8 cellular contexts compared by ENCODE assay signal in genomic region chr19:18522124-18522861, GRCh38. TPM values are rescaled to one million over a fixed set of nuclear protein-coding genes. Genes with fewer than 3 reads are reported as not detected.
A peak's percentile ranks its signal among the peaks of the same experiment; 100 is the strongest.
DNase-seq lines count a peak whose midpoint lies in the region; ATAC-seq and TF ChIP-seq lines count a peak whose summit lies in the region.

No MANE protein-coding gene starts in this region.

- TF ChIP-seq POLR2A in transverse colon (IDR thresholded peaks at IDR 0.05) = no peak

- H2BK120ac ChIP-seq in trophoblast cell (ENCODE audit: insufficient read depth, low read length, poor library complexity) = no peak overlapping the region

- H3K79me1 ChIP-seq in trophoblast cell (ENCODE audit: low read length) = peaks cover 19% of the 10 kb centered on the region

- WGBS in trophoblast cell (ENCODE audit: extremely low coverage, insufficient coverage, insufficient read length) = no CpG with 5 or more reads among the region's 51 CpGs
- 1 to 71% methylated on average over 1 to 51 of the region's 51 CpGs for WGBS in transverse colon (ENCODE audit: low coverage in 1 of 2), 2 donors

- no peak for TF ChIP-seq EP300 in transverse colon (IDR thresholded peaks at IDR 0.05; ENCODE audit: low read depth)

- H4K12ac ChIP-seq in trophoblast cell (ENCODE audit: low read depth, low read length) = no peak overlapping the region

- H3K27me3 ChIP-seq in SU-DHL-6 (ENCODE audit: low read length) (no peaks in the 10 kb centered on the region), trophoblast cell (ENCODE audit: insufficient read depth, low read length) (no peaks in the 10 kb centered on the region), transverse colon (no peaks in the 10 kb centered on the region)

- H4K91ac ChIP-seq in trophoblast cell (ENCODE audit: low read depth, low read length) = no peak overlapping the region

- peak overlapping the region; percentile 91 for H3K9ac ChIP-seq in SU-DHL-6 (ENCODE audit: low read length)
- H3K9ac ChIP-seq in trophoblast cell (ENCODE audit: low read length) = no peak overlapping the region

- no peak overlapping the region for H2AK5ac ChIP-seq in trophoblast cell (ENCODE audit: low read length)

- H3K27ac Mint-ChIP-seq in activated naive CD8-positive, alpha-beta T cell treated with anti-CD3 and anti-CD28 coated beads, Interleukin-2, amount 50 U/mL, for 24 hours = peak overlapping the region; percentile 90

- peak overlapping the region; percentile 81 for H3K4me3 Mint-ChIP-seq in activated naive CD8-positive, alpha-beta T cell treated with anti-CD3 and anti-CD28 coated beads, Interleukin-2, amount 50 U/mL, for 24 hours

- intact Hi-C loops in cardiac septum (cut with DNase I) (loop anchor here (5.0 kb wide), 2 partner anchors 35 to 45 kb away; partner anchors contain the start of gene KXD1), transverse colon (cut with DNase I; ENCODE audit: low total_unique reads) (no loop called here)

- H3K4me1 Mint-ChIP-seq in activated naive CD8-positive, alpha-beta T cell treated with anti-CD3 and anti-CD28 coated beads, Interleukin-2, amount 50 U/mL, for 24 hours = peaks cover 20% of the 10 kb centered on the region

- H3K4me2 ChIP-seq in SU-DHL-6 (ENCODE audit: low read depth, low read length, poor library complexity, severe bottlenecking) (peak overlapping the region; percentile 51), trophoblast cell (ENCODE audit: low read length) (peak overlapping the region; percentile 51)

- H4K20me1 ChIP-seq in SU-DHL-6 (ENCODE audit: low read depth, low read length) = no peaks in the 10 kb centered on the region

- TF ChIP-seq CTCF in GM12875 (IDR thresholded peaks at IDR 0.05; ENCODE audit: borderline replicate concordance, insufficient read depth, low read depth, low read length) (no peak), SU-DHL-6 (IDR thresholded peaks at IDR 0.05; ENCODE audit: insufficient read depth, low read length, poor library complexity, severe bottlenecking) (no peak), transverse colon (IDR thresholded peaks at IDR 0.05) (peak in 2 of 5 experiments; percentile 17 to 21)

- no peak overlapping the region for H3K23ac ChIP-seq in trophoblast cell (ENCODE audit: low read length)

- H4K8ac ChIP-seq in trophoblast cell (ENCODE audit: low read depth, low read length) = peak overlapping the region; percentile 35

- DNase-seq in NCI-H1417 (lab: John Stamatoyannopoulos, UW) = peak; percentile 97 to 100 (median 99)
- peak; percentile 100 for DNase-seq in activated naive CD8-positive, alpha-beta T cell treated with anti-CD3 and anti-CD28 coated beads, Interleukin-2, amount 50 U/mL, for 24 hours
- peak; percentile 100 for DNase-seq in cardiac septum (ENCODE audit: low spot score)
- peak; percentile 100 for DNase-seq in trophoblast cell
- DNase-seq in transverse colon = peak; percentile 100

- no peak overlapping the region for H3K14ac ChIP-seq in trophoblast cell (ENCODE audit: low read length)

- peaks cover 43% of the 10 kb centered on the region for H3K79me2 ChIP-seq in SU-DHL-6 (ENCODE audit: insufficient read depth, low read length)
- H3K79me2 ChIP-seq in trophoblast cell (ENCODE audit: control insufficient read depth, insufficient read depth, low read length, poor library complexity) = peaks cover 16% of the 10 kb centered on the region

- no peak overlapping the region for H3K4ac ChIP-seq in trophoblast cell (ENCODE audit: low read depth, low read length)

- H3K36me3 ChIP-seq in SU-DHL-6 (ENCODE audit: low read length) (no peaks in the 10 kb centered on the region), trophoblast cell (ENCODE audit: control insufficient read depth in 1 of 2, insufficient read depth in 2 of 2, low read length in 2 of 2) (no peaks in the 10 kb centered on the region), transverse colon (no peaks in the 10 kb centered on the region)

- H3K27me3 Mint-ChIP-seq in activated naive CD8-positive, alpha-beta T cell treated with anti-CD3 and anti-CD28 coated beads, Interleukin-2, amount 50 U/mL, for 24 hours = no peaks in the 10 kb centered on the region

- H3K27ac ChIP-seq in SU-DHL-6 (ENCODE audit: low read depth, low read length) (no peak overlapping the region), trophoblast cell (ENCODE audit: low read depth, low read length) (no peak overlapping the region), transverse colon (peak overlapping the region; percentile 97 to 100 (median 98))

- no peak overlapping the region for H2BK5ac ChIP-seq in trophoblast cell (ENCODE audit: low read depth, low read length, poor library complexity)

- no peaks in the 10 kb centered on the region for H3F3A ChIP-seq in SU-DHL-6 (ENCODE audit: insufficient read depth)

- ATAC-seq in HG02763 (IDR thresholded peaks at IDR 0.05; ENCODE audit: unreplicated experiment) = peak; percentile 79
- peak; percentile 97 for ATAC-seq in activated naive CD8-positive, alpha-beta T cell treated with anti-CD3 and anti-CD28 coated beads, Interleukin-2, amount 50 U/mL, for 24 hours

- H3K18ac ChIP-seq in trophoblast cell (ENCODE audit: low read length) = no peak overlapping the region

- H3K9me3 ChIP-seq in SU-DHL-6 (ENCODE audit: insufficient read depth, low read length) = no peaks in the 10 kb centered on the region
- H3K9me3 ChIP-seq in trophoblast cell (ENCODE audit: insufficient read depth, low read depth, low read length) = peaks cover 2% of the 10 kb centered on the region
- no peaks in the 10 kb centered on the region for H3K9me3 ChIP-seq in transverse colon

- peaks cover 5 to 10% of the 10 kb centered on the region in 2 experiments for H3K4me1 ChIP-seq in trophoblast cell (ENCODE audit: control insufficient read depth in 1 of 2, insufficient read depth in 2 of 2, low read length in 2 of 2)
- peaks cover 8 to 35% (median 19%) of the 10 kb centered on the region in 4 donors for H3K4me1 ChIP-seq in transverse colon

- H3K4me3 ChIP-seq in GM12875 (ENCODE audit: low read depth, low read length) (peak overlapping the region; percentile 100), SU-DHL-6 (ENCODE audit: insufficient read depth, low read length, poor library complexity, severe bottlenecking) (peak overlapping the region; percentile 34), trophoblast cell (ENCODE audit: low read depth, low read length) (no peak overlapping the region), transverse colon (peak overlapping the region in 3 of 4 donors; percentile 88 to 99 (median 90))

- no peak overlapping the region for H2BK12ac ChIP-seq in trophoblast cell (ENCODE audit: low read length)

- H3K36me3 Mint-ChIP-seq in activated naive CD8-positive, alpha-beta T cell treated with anti-CD3 and anti-CD28 coated beads, Interleukin-2, amount 50 U/mL, for 24 hours (ENCODE audit: low read depth) = no peaks in the 10 kb centered on the region

- peak overlapping the region; percentile 75 for H2AFZ ChIP-seq in SU-DHL-6 (ENCODE audit: low read depth, low read length, severe bottlenecking)
- H2AFZ ChIP-seq in trophoblast cell (ENCODE audit: insufficient read depth, low read length, poor library complexity) = no peak overlapping the region

- H3K9me3 Mint-ChIP-seq in activated naive CD8-positive, alpha-beta T cell treated with anti-CD3 and anti-CD28 coated beads, Interleukin-2, amount 50 U/mL, for 24 hours = no peaks in the 10 kb centered on the region

- H3K9me2 ChIP-seq in SU-DHL-6 (replicated peaks; ENCODE audit: insufficient read depth, low read length) = no peaks in the 10 kb centered on the region

- in situ Hi-C loops in transverse colon (cut with MboI; ENCODE audit: low pct_ligation_motif_present in 1 of 4, low pct_unique_long_range_greater_than_20kb in 1 of 4, low sequenced_read_pairs in 3 of 4) = no loop called here

RNA-seq across cellular contexts. Expression of gene ELL, which starts 0.4 kb away (rescaled TPM):
- 9.9 TPM for total RNA-seq in cardiac septum
- 26.7 and 26.8 TPM in 2 replicates for polyA plus RNA-seq in trophoblast cell (2013)
- 10 to 100 TPM; 16.2 to 72.2 (median 18.0) TPM for total RNA-seq in transverse colon

RNA-seq across cellular contexts. Expression of gene FKBP8, which starts 21.1 kb away (rescaled TPM):
- total RNA-seq in cardiac septum = 161 TPM
- polyA plus RNA-seq in trophoblast cell (2013) = 152 and 154 TPM in 2 replicates
- 100 to 1,000 TPM; 267 to 318 (median 275) TPM for total RNA-seq in transverse colon

RNA-seq across cellular contexts. Expression of gene KXD1, which starts 35.4 kb away (rescaled TPM):
- total RNA-seq in cardiac septum (59.6 TPM), transverse colon (100 to 1,000 TPM in 2 of 4 donors, 10 to 100 TPM in 2; 62.1 to 195 (median 98.0) TPM)
- polyA plus RNA-seq in trophoblast cell (2013) = 112 and 120 TPM in 2 replicates

RNA-seq across cellular contexts. Expression of gene UBA52, which starts 49.4 kb away (rescaled TPM):
- total RNA-seq in cardiac septum (573 TPM), transverse colon (100 to 1,000 TPM; 421 to 735 (median 566) TPM)
- 1,411 and 1,415 TPM in 2 replicates for polyA plus RNA-seq in trophoblast cell (2013)

Comparison
In these comparisons a context has a peak if more than half of its experiments do, and no peak if none do; other contexts are left out.
1. H3K27ac ChIP-seq: peak in transverse colon (4 of 4); none in SU-DHL-6 (single experiment) and trophoblast cell (single experiment).
2. Peak in every context shown above with its lines, with median percentiles within 50 percentile points of each other: DNase-seq.